Comparison of ENCODE assay signal across 22 cellular contexts in genomic region chr7:2326960-2327359, GRCh38.
"Had no signal": no experiment of that assay in that cellular context is flagged by ENCODE, and none has a peak within 500 bp of the region (broad histone marks: within the 10 kb centered on the region; RNA-seq: fewer than 3 reads in every experiment).

No MANE protein-coding gene starts in this region.

- H3K27me3 ChIP-seq: adrenal gland, ascending aorta, brain microvascular endothelial cell, dorsolateral prefrontal cortex, esophagus muscularis mucosa, spleen had no signal

- H3K36me3 Mint-ChIP-seq: activated naive CD8-positive, alpha-beta T cell; naive thymus-derived CD4-positive, alpha-beta T cell had no signal

- DNase-seq: activated B cell treated with CpG ODN at 0.5 μM for 24 hours; activated CD4-positive, alpha-beta T cell treated with anti-CD3 and anti-CD28 coated beads for 36 hours; activated CD4-positive, alpha-beta T cell treated with anti-CD3 and anti-CD28 coated beads, Interleukin-2, amount 50 U/mL, for 4 hours; activated CD8-positive, alpha-beta memory T cell treated with anti-CD3 and anti-CD28 coated beads for 24 hours; activated CD8-positive, alpha-beta memory T cell treated with anti-CD3 and anti-CD28 coated beads, Interleukin-2, amount 50 U/mL, for 4 hours; activated naive CD4-positive, alpha-beta T cell; activated T-cell treated with anti-CD3 and anti-CD28 coated beads, Interleukin-2, amount 50 U/mL, for 4 hours; brain microvascular endothelial cell; central memory CD4-positive, alpha-beta T cell; dorsolateral prefrontal cortex; effector memory CD8-positive, alpha-beta T cell; naive thymus-derived CD4-positive, alpha-beta T cell; spleen; stimulated activated CD4-positive, alpha-beta T cell treated with anti-CD3 and anti-CD28 coated beads, Interleukin-4, amount 100 ng/mL, for 24 hours; stimulated activated naive CD4-positive, alpha-beta T cell treated with Interleukin-2 at 50 U/mL for 16 hours; T-helper 9 cell had no signal

- H3K4me3 Mint-ChIP-seq: activated B cell treated with CpG ODN at 0.5 μM for 24 hours; activated CD4-positive, alpha-beta T cell treated with anti-CD3 and anti-CD28 coated beads for 36 hours; activated naive CD8-positive, alpha-beta T cell; activated T-cell treated with anti-CD3 and anti-CD28 coated beads, Interleukin-2, amount 50 U/mL, for 4 hours; effector memory CD8-positive, alpha-beta T cell; naive thymus-derived CD4-positive, alpha-beta T cell had no signal

- H3K4me1 Mint-ChIP-seq: activated CD4-positive, alpha-beta T cell treated with anti-CD3 and anti-CD28 coated beads for 36 hours had no signal

- H3K27me3 Mint-ChIP-seq: activated B cell treated with CpG ODN at 0.5 μM for 24 hours; activated CD4-positive, alpha-beta T cell treated with anti-CD3 and anti-CD28 coated beads for 36 hours; activated naive CD8-positive, alpha-beta T cell; effector memory CD8-positive, alpha-beta T cell had no signal

- H3K27ac ChIP-seq: ascending aorta, brain microvascular endothelial cell, dorsolateral prefrontal cortex, esophagus muscularis mucosa, spleen had no signal

- H3K27ac Mint-ChIP-seq: activated B cell treated with CpG ODN at 0.5 μM for 24 hours; activated CD4-positive, alpha-beta T cell treated with anti-CD3 and anti-CD28 coated beads for 36 hours; activated naive CD8-positive, alpha-beta T cell; activated T-helper 2 cell treated with anti-CD3 and anti-CD28 coated beads, Interferon-gamma antibody, Interleukin-2, Interleukin-4, amounts not matched to agents 10 μg/mL and 5 μg/mL and 100 μg/mL, durations not matched to agents 14 hours and 24 hours and 36 hours; effector memory CD8-positive, alpha-beta T cell; naive thymus-derived CD4-positive, alpha-beta T cell had no signal

- H3K36me3 ChIP-seq: adrenal gland, ascending aorta, brain microvascular endothelial cell, esophagus muscularis mucosa, spleen had no signal

- H3K4me3 ChIP-seq: adrenal gland, ascending aorta, dorsolateral prefrontal cortex, esophagus muscularis mucosa, lung, spleen had no signal

- H3K9me3 Mint-ChIP-seq: activated B cell treated with CpG ODN at 0.5 μM for 24 hours; activated T-cell treated with anti-CD3 and anti-CD28 coated beads, Interleukin-2, amount 50 U/mL, for 4 hours; activated T-helper 2 cell treated with anti-CD3 and anti-CD28 coated beads, Interferon-gamma antibody, Interleukin-2, Interleukin-4, amounts not matched to agents 10 μg/mL and 5 μg/mL and 100 μg/mL, durations not matched to agents 14 hours and 24 hours and 36 hours; effector memory CD8-positive, alpha-beta T cell; naive thymus-derived CD4-positive, alpha-beta T cell had no signal

- H3K4me1 ChIP-seq: adrenal gland, ascending aorta, esophagus muscularis mucosa had no signal

- H3K9me3 ChIP-seq: adrenal gland, ascending aorta, esophagus muscularis mucosa, spleen had no signal

- ATAC-seq: activated CD4-positive, alpha-beta T cell treated with anti-CD3 and anti-CD28 coated beads for 36 hours; activated T-cell treated with anti-CD3 and anti-CD28 coated beads, Interleukin-2, amount 50 U/mL, for 4 hours; effector memory CD8-positive, alpha-beta T cell; naive thymus-derived CD4-positive, alpha-beta T cell had no signal
